Comparison of ENCODE assay signal across 8 cellular contexts in the genomic region with DNA sequence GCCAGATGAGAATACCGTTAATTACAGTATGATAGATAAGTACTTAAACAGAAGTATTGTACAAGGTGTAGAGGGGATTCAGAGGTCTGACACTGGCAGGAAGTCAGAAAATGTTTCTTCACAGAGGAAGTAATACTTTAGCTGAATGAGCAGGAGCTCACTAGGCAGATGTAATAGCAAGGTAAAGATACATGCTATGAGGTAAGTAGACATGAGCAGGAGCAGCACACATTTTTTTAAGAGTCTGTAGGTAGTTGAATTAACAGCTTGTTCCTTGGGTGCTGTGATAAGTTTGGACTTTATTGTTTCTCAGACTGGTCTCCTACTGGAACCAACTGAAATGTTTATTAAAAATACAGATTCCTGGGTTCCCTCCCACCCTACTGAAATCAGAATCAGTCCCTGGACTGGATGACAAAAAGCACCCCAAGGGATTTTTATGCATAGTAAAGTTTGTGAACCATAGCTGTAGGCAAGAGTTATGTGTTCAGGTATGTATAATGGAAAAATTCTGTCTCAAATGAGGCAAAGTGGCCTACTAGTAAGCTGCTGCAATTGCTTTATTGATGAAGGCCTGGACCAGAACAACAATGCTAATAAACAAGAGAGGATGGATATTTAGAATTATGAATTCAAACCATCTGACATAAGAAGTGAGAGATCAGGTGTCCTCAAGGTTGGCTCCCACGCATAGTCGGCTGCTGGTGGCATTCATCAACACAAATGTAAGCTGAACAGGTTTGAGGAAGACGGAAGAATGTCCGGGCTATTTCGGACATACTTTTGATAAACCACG. TPM values are rescaled to one million over a fixed set of nuclear protein-coding genes. Genes with fewer than 3 reads are reported as not detected.
DNase-seq lines count a peak whose midpoint lies in the region; ATAC-seq and TF ChIP-seq lines count a peak whose summit lies in the region.

No MANE protein-coding gene starts in this region.

- WGBS in liver, result 38% methylated on average over 7 of the region's 7 CpGs
- WGBS in testis, 2 donors, result 13 to 18% methylated on average over 7 of the region's 7 CpGs

- no peaks in the 10 kb centered on the region for H3K27me3 ChIP-seq in CD8-positive, alpha-beta memory T cell (ENCODE audit: insufficient read depth, low read length, poor library complexity, severe bottlenecking)
- no peaks in the 10 kb centered on the region for H3K27me3 ChIP-seq in Karpas-422 (ENCODE audit: low read length)
- H3K27me3 ChIP-seq in liver (ENCODE audit: control insufficient read depth in 4 of 4, insufficient read depth in 4 of 4, low read length in 3 of 4), result no peaks in the 10 kb centered on the region
- no peaks in the 10 kb centered on the region for H3K27me3 ChIP-seq in testis

- H3K36me3 Mint-ChIP-seq in CD8-positive, alpha-beta memory T cell, result peaks cover 0 to 67% (median 19%) of the 10 kb centered on the region in 3 donors

- CTCF ChIA-PET in CD8-positive, alpha-beta memory T cell (lab: Charles Lee), result interaction anchor here (0.7 to 5.8 kb wide), 18 partner anchors 13 to 831 kb away, joined by 3 to 95 read pairs (median 7); a partner anchor contains a TSS

- TF ChIP-seq RAD21 in liver (IDR thresholded peaks at IDR 0.05), result no peak

- peaks cover 22% of the 10 kb centered on the region for H3K36me3 ChIP-seq in CD8-positive, alpha-beta memory T cell (ENCODE audit: insufficient read depth, low read length)
- H3K36me3 ChIP-seq in Karpas-422 (ENCODE audit: insufficient read depth, low read length) (peaks cover 38% of the 10 kb centered on the region), liver (ENCODE audit: control insufficient read depth in 4 of 4, insufficient read depth in 3 of 4, low read depth in 1 of 4, low read length in 3 of 4) (peaks cover 3 to 15% (median 9%) of the 10 kb centered on the region in 4 donors), testis (ENCODE audit: low read depth, missing control alignments) (no peaks in the 10 kb centered on the region)

- no peaks in the 10 kb centered on the region for H3K9me2 ChIP-seq in Karpas-422 (replicated peaks; ENCODE audit: insufficient read depth, low read length)

- H4K20me1 ChIP-seq in Karpas-422 (ENCODE audit: insufficient read depth, low read depth, low read length), result no peaks in the 10 kb centered on the region

- peak overlapping the region; percentile 38; the same call in 1 of the 2 replicates for H2AFZ ChIP-seq in Karpas-422 (ENCODE audit: low read length)

- H3K9me3 ChIP-seq in CD8-positive, alpha-beta memory T cell (ENCODE audit: low read length), result no peaks in the 10 kb centered on the region
- H3K9me3 ChIP-seq in Karpas-422 (ENCODE audit: low read length) (no peaks in the 10 kb centered on the region), liver (ENCODE audit: control insufficient read depth in 4 of 4, low read length in 3 of 4) (no peaks in the 10 kb centered on the region), testis (no peaks in the 10 kb centered on the region)

- peak overlapping the region; percentile 93 to 100 (median 95) for H3K4me3 Mint-ChIP-seq in CD8-positive, alpha-beta memory T cell

- peak overlapping the region; percentile 94 for H3K27ac ChIP-seq in CD8-positive, alpha-beta memory T cell (ENCODE audit: low read depth, low read length)
- H3K27ac ChIP-seq in Karpas-422 (ENCODE audit: low read length), result peak overlapping the region; percentile 68
- peak overlapping the region; percentile 99 for H3K27ac ChIP-seq in angular gyrus (ENCODE audit: low read depth, low read length)
- H3K27ac ChIP-seq in liver (ENCODE audit: low read depth in 1 of 2, low read length in 2 of 2), result peak overlapping the region; percentile 82 to 93
- peak overlapping the region; percentile 47 to 90 for H3K27ac ChIP-seq in testis

- peak overlapping the region; percentile 95 to 100 (median 99) for H3K27ac Mint-ChIP-seq in CD8-positive, alpha-beta memory T cell

- H3K27me3 Mint-ChIP-seq in CD8-positive, alpha-beta memory T cell, result peaks cover 0 to 2% of the 10 kb centered on the region in 2 donors

- no peak for TF ChIP-seq POLR2A in testis (IDR thresholded peaks at IDR 0.05)

- peak in 2 of 5 donors; percentile 15 for DNase-seq in CD8-positive, alpha-beta memory T cell
- DNase-seq in Karpas-422 (peak; percentile 74), testis (no peak)

- intact Hi-C loops in testis (cut with DNase I; ENCODE audit: low total_unique reads), result loop anchor here (2.0 kb wide), 1 partner anchor 25 kb away; a partner anchor contains a TSS

- POLR2A ChIA-PET in CD8-positive, alpha-beta memory T cell (lab: Charles Lee), result interaction anchor here (0.5 to 3.9 kb wide), 13 partner anchors 8 to 438 kb away, joined by 3 to 95 read pairs (median 6); a partner anchor contains a TSS

- peaks cover 41% of the 10 kb centered on the region for H3K4me1 ChIP-seq in CD8-positive, alpha-beta memory T cell (ENCODE audit: insufficient read depth, low read length)
- peaks cover 21% of the 10 kb centered on the region for H3K4me1 ChIP-seq in Karpas-422 (ENCODE audit: low read length)
- H3K4me1 ChIP-seq in liver (ENCODE audit: control insufficient read depth in 4 of 4, insufficient read depth in 4 of 4, low read length in 3 of 4), result peaks cover 2 to 23% (median 17%) of the 10 kb centered on the region in 4 donors
- H3K4me1 ChIP-seq in testis, result peaks cover 9% of the 10 kb centered on the region

- H3K79me2 ChIP-seq in Karpas-422 (ENCODE audit: low read length), result peaks cover 53% of the 10 kb centered on the region

- ATAC-seq in HG02642 (IDR thresholded peaks at IDR 0.05; ENCODE audit: poor library complexity, unreplicated experiment) (no peak), HG02623 (IDR thresholded peaks at IDR 0.05; ENCODE audit: unreplicated experiment) (no peak), GM19395 (IDR thresholded peaks at IDR 0.05; ENCODE audit: unreplicated experiment) (no peak)

- H3K4me1 Mint-ChIP-seq in CD8-positive, alpha-beta memory T cell, result peaks cover 56 to 76% (median 66%) of the 10 kb centered on the region in 3 donors

- H3K4me3 ChIP-seq in CD8-positive, alpha-beta memory T cell (ENCODE audit: low read length), result peak overlapping the region; percentile 96
- peak overlapping the region; percentile 76 for H3K4me3 ChIP-seq in Karpas-422 (ENCODE audit: low read length)
- H3K4me3 ChIP-seq in liver (ENCODE audit: low read depth in 1 of 3, low read length in 3 of 3), result peak overlapping the region; percentile 52 to 94 (median 77)
- H3K4me3 ChIP-seq in testis, result peak overlapping the region; percentile 77 to 82

- H3K4me2 ChIP-seq in Karpas-422 (ENCODE audit: low read depth, low read length, poor library complexity, severe bottlenecking), result peak overlapping the region; percentile 78

- no peaks in the 10 kb centered on the region for H3K9me3 Mint-ChIP-seq in CD8-positive, alpha-beta memory T cell

- TF ChIP-seq CTCF in liver (IDR thresholded peaks at IDR 0.05; ENCODE audit: low read depth, low read length, missing input control), result no peak
- TF ChIP-seq CTCF in testis (IDR thresholded peaks at IDR 0.05), result no peak

- H3K9ac ChIP-seq in Karpas-422 (ENCODE audit: low read length), result peak overlapping the region; percentile 74
- peak overlapping the region; percentile 72 to 95 for H3K9ac ChIP-seq in liver (ENCODE audit: low read depth in 1 of 2, low read length in 2 of 2)

TF ChIP-seq in liver, 16 proteins besides CTCF, POLR2A, EP300 and RAD21 (continues in another document):
- TF ChIP-seq JUND (IDR thresholded peaks at IDR 0.05) (no peak), SP1 (IDR thresholded peaks at IDR 0.05) (no peak)

RNA-seq across cellular contexts. Expression of a gene that starts 0.9 kb away (rescaled TPM):
- 10 to 100 TPM; 33.7 to 36.2 TPM for total RNA-seq in CD8-positive, alpha-beta memory T cell
- polyA plus RNA-seq in CD8-positive, alpha-beta memory T cell, result 12.1 TPM
- total RNA-seq in Karpas-422 (2014; rRNA removed; shearing (Covaris generic); ENCODE audit: low replicate concordance), result 35.3 and 64.0 TPM in 2 replicates
- total RNA-seq in liver (10 to 100 TPM in 1 of 2 donors, 1 to 10 TPM in 1; 9.4 to 10.6 TPM), testis (10 to 100 TPM; 23.4 to 49.6 TPM)
- polyA plus RNA-seq in liver (1 to 10 TPM; 4.3 to 4.6 TPM), testis (ENCODE audit: insufficient read depth, low read depth, low replicate concordance) (28.2 TPM)

RNA-seq across cellular contexts. Expression of a gene that starts 1.4 kb away (rescaled TPM):
- total RNA-seq in CD8-positive, alpha-beta memory T cell, result 10 to 100 TPM; 31.2 to 32.1 TPM
- polyA plus RNA-seq in CD8-positive, alpha-beta memory T cell, result 5.1 TPM
- 7.6 and 11.3 TPM in 2 replicates for total RNA-seq in Karpas-422 (2014; rRNA removed; shearing (Covaris generic); ENCODE audit: low replicate concordance)
- total RNA-seq in liver, result 1 to 10 TPM; 1.0 to 6.6 TPM
- 1 to 10 TPM in 1 of 2 donors, under 1 TPM in 1; 0.82 to 1.5 TPM for polyA plus RNA-seq in liver
- 1 to 10 TPM; 7.7 to 8.3 TPM for total RNA-seq in testis
- 6.7 TPM for polyA plus RNA-seq in testis (ENCODE audit: insufficient read depth, low read depth, low replicate concordance)

RNA-seq across cellular contexts. Expression of a gene that starts 16.3 kb away (rescaled TPM):
- 1 to 10 TPM; 1.2 to 1.9 TPM for total RNA-seq in CD8-positive, alpha-beta memory T cell
- polyA plus RNA-seq in CD8-positive, alpha-beta memory T cell, result not detected
- 0.48 and 1.0 TPM in 2 replicates for total RNA-seq in Karpas-422 (2014; rRNA removed; shearing (Covaris generic); ENCODE audit: low replicate concordance)
- under 1 TPM; 0.17 to 0.70 TPM for total RNA-seq in liver
- under 1 TPM; 0.04 to 0.06 TPM for polyA plus RNA-seq in liver
- total RNA-seq in testis, result under 1 TPM; 0.68 to 0.87 TPM
- 2.3 TPM for polyA plus RNA-seq in testis (ENCODE audit: insufficient read depth, low read depth, low replicate concordance)

RNA-seq across cellular contexts. Expression of a gene that starts 25.4 kb away (rescaled TPM):
- 10 to 100 TPM; 80.9 to 81.2 TPM for total RNA-seq in CD8-positive, alpha-beta memory T cell
- 19.4 TPM for polyA plus RNA-seq in CD8-positive, alpha-beta memory T cell
- 25.7 and 36.0 TPM in 2 replicates for total RNA-seq in Karpas-422 (2014; rRNA removed; shearing (Covaris generic); ENCODE audit: low replicate concordance)
- total RNA-seq in liver, result 10 to 100 TPM; 21.0 to 50.2 TPM
- polyA plus RNA-seq in liver, result 1 to 10 TPM; 8.7 to 9.2 TPM
- total RNA-seq in testis, result 100 to 1,000 TPM; 102 to 128 TPM
- 116 TPM for polyA plus RNA-seq in testis (ENCODE audit: insufficient read depth, low read depth, low replicate concordance)

RNA-seq across cellular contexts. Expression of a gene that starts 32.2 kb away (rescaled TPM):
- total RNA-seq in CD8-positive, alpha-beta memory T cell, result 10 to 100 TPM; 57.7 to 66.5 TPM
- polyA plus RNA-seq in CD8-positive, alpha-beta memory T cell, result 83.2 TPM
- 22.8 and 43.3 TPM in 2 replicates for total RNA-seq in Karpas-422 (2014; rRNA removed; shearing (Covaris generic); ENCODE audit: low replicate concordance)
- total RNA-seq in liver, result 1 to 10 TPM; 1.5 to 1.9 TPM
- polyA plus RNA-seq in liver, result under 1 TPM; 0.24 to 0.54 TPM
- total RNA-seq in testis, result 1 to 10 TPM in 1 of 2 donors, under 1 TPM in 1; 0.39 to 1.4 TPM
- 1.6 TPM for polyA plus RNA-seq in testis (ENCODE audit: insufficient read depth, low read depth, low replicate concordance)
